19 cellular contexts compared by ENCODE assay signal in genomic region chr15:52615302-52615701, GRCh38.
"Had no signal": no experiment of that assay in that cellular context is flagged by ENCODE, and none has a peak within 500 bp of the region (broad histone marks: within the 10 kb centered on the region; RNA-seq: fewer than 3 reads in every experiment).

No MANE protein-coding gene starts in this region.

- H3K9ac ChIP-seq: neural progenitor cell had no signal

- H2AFZ ChIP-seq: neural progenitor cell had no signal

- H3K4me3 ChIP-seq: esophagus squamous epithelium, gastroesophageal sphincter, neural progenitor cell, ovary, smooth muscle cell, upper lobe of left lung, vagina had no signal

- ATAC-seq: effector memory CD8-positive, alpha-beta T cell; gastroesophageal sphincter; left colon; naive thymus-derived CD4-positive, alpha-beta T cell; right cardiac atrium had no signal

- FAIRE-seq: colon had no signal

- H3K9me3 ChIP-seq: esophagus squamous epithelium, gastroesophageal sphincter, ovary, upper lobe of left lung, vagina had no signal

- H3K27ac ChIP-seq: epithelial cell of prostate, esophagus squamous epithelium, gastroesophageal sphincter, neural progenitor cell, ovary, vagina had no signal

- H3K4me2 ChIP-seq: neural progenitor cell, smooth muscle cell had no signal

- H3K27me3 ChIP-seq: esophagus squamous epithelium, gastroesophageal sphincter, neural progenitor cell, ovary, upper lobe of left lung, vagina had no signal

- H3K36me3 ChIP-seq: neural progenitor cell, ovary had no signal

- H3K4me1 ChIP-seq: esophagus squamous epithelium, gastroesophageal sphincter, neural progenitor cell, vagina had no signal

- DNase-seq: effector memory CD8-positive, alpha-beta T cell; esophagus squamous epithelium; foreskin fibroblast; glutamatergic neuron; left colon; mesendoderm; naive thymus-derived CD4-positive, alpha-beta T cell; nucleus accumbens; ovary; right cardiac atrium; stimulated activated CD4-positive, alpha-beta T cell treated with anti-CD3 and anti-CD28 coated beads, Interleukin-2, amount 100 ng/mL, for 48 hours; stimulated activated naive CD4-positive, alpha-beta T cell treated with Interleukin-2 at 50 U/mL for 16 hours; upper lobe of left lung had no signal
